In genomic region chr2:66574701-66575624, GRCh38 we compare ENCODE assay signal across 8 cellular contexts.
A peak's percentile ranks its signal among the peaks of the same experiment; 100 is the strongest.
DNase-seq lines count a peak whose midpoint lies in the region; ATAC-seq, FAIRE-seq and TF ChIP-seq lines count a peak whose summit lies in the region.

No MANE protein-coding gene starts in this region.

- H3K9me3 ChIP-seq in endothelial cell of umbilical vein (replicated peaks; ENCODE audit: control insufficient read depth, insufficient read depth, low read length): no peaks in the 10 kb centered on the region
- no peaks in the 10 kb centered on the region for H3K9me3 ChIP-seq in mesenchymal stem cell (ENCODE audit: control insufficient read depth, low read length)
- H3K9me3 ChIP-seq in thoracic aorta: no peaks in the 10 kb centered on the region

- no peaks in the 10 kb centered on the region for H3K9me3 Mint-ChIP-seq in activated CD8-positive, alpha-beta T cell treated with anti-CD3 and anti-CD28 coated beads for 36 hours

- no peak overlapping the region for H3K14ac ChIP-seq in mesenchymal stem cell (ENCODE audit: low read length in 2 of 2)

- DNase-seq in Caki2 (ENCODE audit: low read depth): peak; percentile 81
- DNase-seq in RKO (ENCODE audit: low spot score): peak; percentile 39
- peak; percentile 81 for DNase-seq in endothelial cell of umbilical vein (ENCODE audit: low read depth, low spot score)
- DNase-seq in mesenchymal stem cell: peak; percentile 94
- DNase-seq in thoracic aorta (ENCODE audit: low spot score): no peak
- DNase-seq in activated CD8-positive, alpha-beta T cell treated with anti-CD3 and anti-CD28 coated beads for 36 hours: no peak

- no peaks in the 10 kb centered on the region for H3K9me1 ChIP-seq in endothelial cell of umbilical vein (replicated peaks; ENCODE audit: control insufficient read depth, extremely low read depth, insufficient read depth, low read length)

- peaks cover 2% of the 10 kb centered on the region for H4K20me1 ChIP-seq in endothelial cell of umbilical vein (replicated peaks; ENCODE audit: control insufficient read depth, extremely low read depth, insufficient read depth, low read length)

- H3K4ac ChIP-seq in mesenchymal stem cell (ENCODE audit: low read depth in 1 of 2, low read length in 2 of 2): peak overlapping the region in 1 of 2 experiments; percentile 49

- dilution Hi-C loops in endothelial cell of umbilical vein (cut with MboI; ENCODE audit: extremely low pct_ligation_motif_present, low sequenced_read_pairs): no loop called here

- no peak overlapping the region for H4K91ac ChIP-seq in mesenchymal stem cell (ENCODE audit: low read length)

- FAIRE-seq in endothelial cell of umbilical vein (lab: Jason Lieb, UNC): peak; percentile 94

- H3K4me3 Mint-ChIP-seq in activated CD8-positive, alpha-beta T cell treated with anti-CD3 and anti-CD28 coated beads for 36 hours: no peak overlapping the region

- intact Hi-C loops in endothelial cell of umbilical vein (cut with micrococcal nuclease): loop anchor here (1.0 to 5.0 kb wide), 7 partner anchors 66 to 1457 kb away; partner anchors contain the start of gene ETAA1
- intact Hi-C loops in activated CD8-positive, alpha-beta T cell treated with anti-CD3 and anti-CD28 coated beads for 36 hours (cut with micrococcal nuclease): loop anchor here (2.0 kb wide), 1 partner anchor 146 kb away; no protein-coding TSS in a partner anchor

- H2BK120ac ChIP-seq in mesenchymal stem cell (ENCODE audit: low read depth, low read length): no peak overlapping the region

- H3K4me1 ChIP-seq in endothelial cell of umbilical vein (ENCODE audit: control insufficient read depth, extremely low read depth, insufficient read depth, low read length) (peaks cover 18% of the 10 kb centered on the region), mesenchymal stem cell (ENCODE audit: control insufficient read depth, insufficient read depth, low read depth, low read length) (peaks cover 24% of the 10 kb centered on the region), thoracic aorta (ENCODE audit: control insufficient read depth in 1 of 2, low read depth in 2 of 2) (peaks cover 21 to 34% of the 10 kb centered on the region in 2 donors)

- H2BK15ac ChIP-seq in mesenchymal stem cell (ENCODE audit: low read depth, poor library complexity, severe bottlenecking): no peak overlapping the region

- H3K27me3 Mint-ChIP-seq in activated CD8-positive, alpha-beta T cell treated with anti-CD3 and anti-CD28 coated beads for 36 hours: peaks cover 49% of the 10 kb centered on the region

- peak overlapping the region in 1 of 2 experiments; percentile 61 for H3K18ac ChIP-seq in mesenchymal stem cell (ENCODE audit: low read depth in 1 of 2, low read length in 2 of 2)

- H3K79me1 ChIP-seq in mesenchymal stem cell (replicated peaks; ENCODE audit: low read length, poor library complexity, severe bottlenecking): no peaks in the 10 kb centered on the region

- H3K4me3 ChIP-seq in endothelial cell of umbilical vein (replicated peaks in 1 of 3; ENCODE audit: insufficient read depth in 1 of 3, low read depth in 1 of 3, low read length in 3 of 3): peak overlapping the region; percentile 56 to 92 (median 85)
- H3K4me3 ChIP-seq in mesenchymal stem cell (ENCODE audit: insufficient read depth in 1 of 2, low read depth in 1 of 2, low read length in 2 of 2): peak overlapping the region in 1 of 2 experiments; percentile 85
- H3K4me3 ChIP-seq in thoracic aorta: peak overlapping the region; percentile 74

- WGBS in mesenchymal stem cell: 2% methylated on average over 17 of the region's 35 CpGs

- POLR2A ChIA-PET in endothelial cell of umbilical vein (lab: Charles Lee): interaction anchor here (0.6 to 3.3 kb wide), 2 partner anchors 13 to 141 kb away, joined by 3 to 16 read pairs; partner anchors contain the start of gene MEIS1
- POLR2A ChIA-PET in activated CD8-positive, alpha-beta T cell treated with anti-CD3 and anti-CD28 coated beads for 36 hours (lab: Charles Lee): no interaction called here

- H3K27me3 ChIP-seq in endothelial cell of umbilical vein (ENCODE audit: control insufficient read depth in 2 of 2, insufficient read depth in 2 of 2, low read length in 2 of 2) (peaks cover 32 to 38% of the 10 kb centered on the region in 2 experiments), mesenchymal stem cell (ENCODE audit: control insufficient read depth in 1 of 2, insufficient read depth in 1 of 2, low read length in 2 of 2) (peaks cover 10 to 36% of the 10 kb centered on the region in 2 experiments), thoracic aorta (replicated peaks; ENCODE audit: insufficient read depth) (peaks cover 8% of the 10 kb centered on the region)

- no TSS peak for BruUV-seq in endothelial cell of umbilical vein (replicated peaks; lab: Mats Ljungman, UMichigan)

- no peak overlapping the region for H2BK5ac ChIP-seq in mesenchymal stem cell (ENCODE audit: low read depth, low read length, poor library complexity, severe bottlenecking)

- no peak overlapping the region for H3K27ac Mint-ChIP-seq in activated CD8-positive, alpha-beta T cell treated with anti-CD3 and anti-CD28 coated beads for 36 hours

- H3K23ac ChIP-seq in mesenchymal stem cell (ENCODE audit: low read length in 2 of 2): no peak overlapping the region

- peak overlapping the region; percentile 87 for H3K9ac ChIP-seq in endothelial cell of umbilical vein (replicated peaks; ENCODE audit: extremely low read depth, insufficient read depth, low read length)
- H3K9ac ChIP-seq in mesenchymal stem cell (ENCODE audit: low read length): peak overlapping the region; percentile 97

- ATAC-seq in thoracic aorta (ENCODE audit: insufficient number of reproducible peaks, low FRiP score, low read depth) (peak; percentile 44), HG03439 (IDR thresholded peaks at IDR 0.05; ENCODE audit: unreplicated experiment) (no peak)
- no peak for ATAC-seq in activated CD8-positive, alpha-beta T cell treated with anti-CD3 and anti-CD28 coated beads for 36 hours

- no peaks in the 10 kb centered on the region for H3K36me3 ChIP-seq in endothelial cell of umbilical vein (ENCODE audit: control insufficient read depth in 2 of 2, extremely low read depth in 1 of 2, insufficient read depth in 2 of 2, low read length in 2 of 2)
- peaks cover 0 to 15% of the 10 kb centered on the region in 2 experiments for H3K36me3 ChIP-seq in mesenchymal stem cell (ENCODE audit: control insufficient read depth in 1 of 2, insufficient read depth in 2 of 2, low read depth in 1 of 2, low read length in 2 of 2)
- H3K36me3 ChIP-seq in thoracic aorta: peaks cover 8% of the 10 kb centered on the region

- TF ChIP-seq CTCF in LNCAP (IDR thresholded peaks at IDR 0.05): peak; percentile 51
- peak; percentile 45 to 60 for TF ChIP-seq CTCF in endothelial cell of umbilical vein (IDR thresholded peaks at IDR 0.05; ENCODE audit: extremely low read depth in 1 of 2, insufficient read depth in 1 of 2, low read depth in 1 of 2, low read length in 2 of 2)
- TF ChIP-seq CTCF in thoracic aorta (IDR thresholded peaks at IDR 0.05): peak; percentile 38
- no peak for TF ChIP-seq CTCF in activated CD8-positive, alpha-beta T cell treated with anti-CD3 and anti-CD28 coated beads for 36 hours (IDR thresholded peaks at IDR 0.05)

- no peaks in the 10 kb centered on the region for H3K79me2 ChIP-seq in endothelial cell of umbilical vein (ENCODE audit: control insufficient read depth, insufficient read depth, low read length)

- H3K4me1 Mint-ChIP-seq in activated CD8-positive, alpha-beta T cell treated with anti-CD3 and anti-CD28 coated beads for 36 hours (ENCODE audit: low read depth): peaks cover 5% of the 10 kb centered on the region

- H3K27ac ChIP-seq in endothelial cell of umbilical vein (ENCODE audit: insufficient read depth, low read depth, low read length): peak overlapping the region; percentile 74
- H3K27ac ChIP-seq in mesenchymal stem cell (ENCODE audit: low read length, poor library complexity, severe bottlenecking): peak overlapping the region; percentile 12
- H3K27ac ChIP-seq in thoracic aorta: peak overlapping the region; percentile 76 to 91

- TF ChIP-seq POLR2A in endothelial cell of umbilical vein (IDR thresholded peaks at IDR 0.05; ENCODE audit: low read depth, low read length): no peak

- no peak overlapping the region for H2BK12ac ChIP-seq in mesenchymal stem cell (ENCODE audit: low read length in 2 of 2)

- CTCF ChIA-PET in endothelial cell of umbilical vein (lab: Charles Lee): interaction anchor here (0.6 to 7.6 kb wide), 17 partner anchors 16 to 1456 kb away, joined by 3 to 154 read pairs (median 5); partner anchors contain the start of gene MEIS1
- CTCF ChIA-PET in activated CD8-positive, alpha-beta T cell treated with anti-CD3 and anti-CD28 coated beads for 36 hours (lab: Charles Lee): interaction anchor here (1.0 kb wide), 1 partner anchor 135 kb away, joined by 3 read pairs; no protein-coding TSS in a partner anchor

- peak overlapping the region; percentile 89 for H2AFZ ChIP-seq in endothelial cell of umbilical vein (ENCODE audit: low read depth, low read length)
- no peak overlapping the region for H2AFZ ChIP-seq in mesenchymal stem cell (ENCODE audit: low read depth, low read length)

- no peak overlapping the region for H2AK5ac ChIP-seq in mesenchymal stem cell (ENCODE audit: low read length, severe bottlenecking)

- peak overlapping the region; percentile 100 for H3K4me2 ChIP-seq in endothelial cell of umbilical vein (ENCODE audit: insufficient read depth, low read length)
- H3K4me2 ChIP-seq in mesenchymal stem cell (ENCODE audit: low read length, poor library complexity, severe bottlenecking): peak overlapping the region; percentile 100

- no peak overlapping the region for H4K8ac ChIP-seq in mesenchymal stem cell (ENCODE audit: low read length)

- H3K36me3 Mint-ChIP-seq in activated CD8-positive, alpha-beta T cell treated with anti-CD3 and anti-CD28 coated beads for 36 hours (ENCODE audit: low read depth): no peaks in the 10 kb centered on the region

- in situ Hi-C loops in Caki2 (cut with HindIII; ENCODE audit: low pct_unique_long_range_greater_than_20kb, low sequenced_read_pairs): no loop called here

TF ChIP-seq in endothelial cell of umbilical vein, 7 proteins besides CTCF, POLR2A, EP300 and RAD21:
- TF ChIP-seq, protein P1, sequence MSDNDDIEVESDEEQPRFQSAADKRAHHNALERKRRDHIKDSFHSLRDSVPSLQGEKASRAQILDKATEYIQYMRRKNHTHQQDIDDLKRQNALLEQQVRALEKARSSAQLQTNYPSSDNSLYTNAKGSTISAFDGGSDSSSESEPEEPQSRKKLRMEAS (IDR thresholded peaks at IDR 0.05; ENCODE audit: insufficient read depth, insufficient read length): no peak
- TF ChIP-seq POLR2AphosphoS5 (IDR thresholded peaks at IDR 0.05; ENCODE audit: insufficient read depth, low read depth, low read length): no peak
- no peak for TF ChIP-seq EZH2 (IDR thresholded peaks at IDR 0.05; ENCODE audit: borderline replicate concordance, low read depth, low read length, severe bottlenecking)
- TF ChIP-seq GATA2 (IDR thresholded peaks at IDR 0.05; ENCODE audit: insufficient read depth, insufficient read length, low read depth, low read length): no peak
- no peak for TF ChIP-seq JUN (IDR thresholded peaks at IDR 0.05; ENCODE audit: borderline replicate concordance, insufficient read depth, insufficient read length, low read depth)
- TF ChIP-seq FOS (IDR thresholded peaks at IDR 0.05; ENCODE audit: borderline replicate concordance, insufficient read depth, low read length): no peak
- no peak for TF ChIP-seq MYC (IDR thresholded peaks at IDR 0.05; ENCODE audit: low read depth, low read length)

Comparison
In these comparisons a context has a peak if more than half of its experiments do, and no peak if none do; other contexts are left out.
1. DNase-seq: peak in Caki2 (single experiment), RKO (single experiment), endothelial cell of umbilical vein (single experiment) and mesenchymal stem cell (single experiment); none in thoracic aorta (single experiment) and activated CD8-positive, alpha-beta T cell treated with anti-CD3 and anti-CD28 coated beads for 36 hours (single experiment).
2. H3K27ac ChIP-seq: peak in every context shown above with its lines; median percentile 84 in thoracic aorta; 74 in endothelial cell of umbilical vein; 12 in mesenchymal stem cell.